Comparison of ENCODE assay signal across 8 cellular contexts in the genomic region with DNA sequence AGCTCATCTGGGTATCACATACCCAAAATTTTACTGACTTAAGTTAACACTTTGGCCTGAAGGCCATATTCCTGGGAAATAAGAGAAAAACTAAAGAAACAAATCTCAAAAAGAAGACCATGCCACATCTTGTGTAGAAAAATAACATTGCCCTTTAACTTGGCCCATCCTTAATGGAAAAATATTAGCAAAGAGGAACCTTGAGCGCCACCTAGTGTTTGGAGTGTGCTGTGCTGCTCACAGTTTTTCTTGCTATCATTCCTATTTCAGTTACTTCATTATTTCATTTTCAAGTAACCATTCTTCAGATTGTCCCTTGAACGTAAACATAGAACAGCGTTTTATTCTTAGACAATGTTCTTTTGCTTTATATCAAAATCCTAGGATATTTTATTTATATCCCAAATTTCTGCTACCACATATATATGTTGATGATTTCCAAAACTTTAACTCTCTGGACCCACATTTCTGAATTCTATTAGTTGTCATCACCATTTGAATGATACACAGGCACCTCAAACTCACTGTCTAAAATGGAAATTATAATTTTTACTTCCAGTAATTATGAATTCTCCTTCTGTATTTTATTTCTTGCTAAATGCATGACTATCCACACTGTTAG.
A peak's percentile ranks its signal among the peaks of the same experiment; 100 is the strongest.
DNase-seq lines count a peak whose midpoint lies in the region; ATAC-seq and TF ChIP-seq lines count a peak whose summit lies in the region.

No MANE protein-coding gene starts in this region.

- H3K27me3 ChIP-seq in NT2/D1 (ENCODE audit: insufficient read depth, insufficient read length) = no peaks in the 10 kb centered on the region
- H3K27me3 ChIP-seq in body of pancreas = no peaks in the 10 kb centered on the region
- H3K27me3 ChIP-seq in kidney epithelial cell (ENCODE audit: control insufficient read depth, insufficient read depth, low read length) = no peaks in the 10 kb centered on the region

- no peak overlapping the region for H3K4me3 ChIP-seq in NT2/D1 (ENCODE audit: insufficient read length, low read depth)
- H3K4me3 ChIP-seq in body of pancreas = no peak overlapping the region
- H3K4me3 ChIP-seq in kidney epithelial cell (ENCODE audit: low read depth, low read length) = no peak overlapping the region

- no peaks in the 10 kb centered on the region for H3K9me3 ChIP-seq in NT2/D1 (ENCODE audit: insufficient read depth, low read length)
- no peaks in the 10 kb centered on the region for H3K9me3 ChIP-seq in body of pancreas

- no peak overlapping the region for H3K9ac ChIP-seq in NT2/D1 (ENCODE audit: insufficient read length, low read depth)

- DNase-seq in Daoy (ENCODE audit: low read depth) = peak; percentile 2
- DNase-seq in NT2/D1 (ENCODE audit: low read depth, low spot score) = peak; percentile 30
- peak; percentile 44 to 64 (median 54) for DNase-seq in body of pancreas
- peak; percentile 7 for DNase-seq in kidney epithelial cell (ENCODE audit: low read depth)
- peak; percentile 42 for DNase-seq in stimulated activated naive CD8-positive, alpha-beta T cell treated with anti-CD3 and anti-CD28 coated beads, Interleukin-15, Interleukin-2, amounts not matched to agents 100 U/mL and 50 U/mL, for 24 hours
- no peak for DNase-seq in cerebellar nuclear complex (lab: John Stamatoyannopoulos, UW)

- TF ChIP-seq POLR2A in body of pancreas (IDR thresholded peaks at IDR 0.05) = no peak

- peak; percentile 67 to 90 (median 76) for TF ChIP-seq CTCF in body of pancreas (IDR thresholded peaks at IDR 0.05)
- TF ChIP-seq CTCF in kidney epithelial cell (IDR thresholded peaks at IDR 0.05; ENCODE audit: insufficient read depth, low read length, poor library complexity, severe bottlenecking) = peak; percentile 92

- no peaks in the 10 kb centered on the region for H3K4me1 ChIP-seq in NT2/D1 (ENCODE audit: insufficient read depth, insufficient read length)
- no peaks in the 10 kb centered on the region for H3K4me1 ChIP-seq in body of pancreas

- ATAC-seq in GM19351 (IDR thresholded peaks at IDR 0.05; ENCODE audit: unreplicated experiment) (peak; percentile 94), HG03521 (IDR thresholded peaks at IDR 0.05; ENCODE audit: unreplicated experiment) (peak; percentile 73), body of pancreas (peak; percentile 67)
- no peak for ATAC-seq in stimulated activated naive CD8-positive, alpha-beta T cell treated with anti-CD3 and anti-CD28 coated beads, Interleukin-15, Interleukin-2, amounts not matched to agents 100 U/mL and 50 U/mL, for 24 hours

- 3 to 5% methylated on average over 3 of the region's 3 CpGs for WGBS in body of pancreas, 2 donors

- no peak overlapping the region for H3K27ac ChIP-seq in body of pancreas

- H3K36me3 ChIP-seq in NT2/D1 (ENCODE audit: insufficient read depth, insufficient read length, low read length) = no peaks in the 10 kb centered on the region
- H3K36me3 ChIP-seq in body of pancreas (replicated peaks in 1 of 2; ENCODE audit: insufficient read depth in 1 of 2, low read depth in 2 of 2) = no peaks in the 10 kb centered on the region
- no peaks in the 10 kb centered on the region for H3K36me3 ChIP-seq in kidney epithelial cell (ENCODE audit: control insufficient read depth, insufficient read depth, low read length)

- intact Hi-C loops in body of pancreas (cut with DNase I) = no loop called here

Comparison
In these comparisons a context has a peak if more than half of its experiments do, and no peak if none do; other contexts are left out.
1. DNase-seq: peak in Daoy (single experiment), NT2/D1 (single experiment), body of pancreas (4 of 4), kidney epithelial cell (single experiment) and stimulated activated naive CD8-positive, alpha-beta T cell treated with anti-CD3 and anti-CD28 coated beads, Interleukin-15, Interleukin-2, amounts not matched to agents 100 U/mL and 50 U/mL, for 24 hours (single experiment); none in cerebellar nuclear complex (0 of 2).